In genomic region chr5:141968914-141969608, GRCh38 we compare ENCODE assay signal across 8 cellular contexts. TPM values are rescaled to one million over a fixed set of nuclear protein-coding genes. Genes with fewer than 3 reads are reported as not detected.
DNase-seq lines count a peak whose midpoint lies in the region; ATAC-seq and TF ChIP-seq lines count a peak whose summit lies in the region.

Gene RNF14 (plus strand): TSS chr5:141969105. CDS start chr5:141973589, 4,484 bp downstream.

- ATAC-seq in GM18868 (IDR thresholded peaks at IDR 0.05; ENCODE audit: unreplicated experiment), result peak; percentile 93
- ATAC-seq in HG03108 (IDR thresholded peaks at IDR 0.05; ENCODE audit: unreplicated experiment), result peak; percentile 90
- peak; percentile 96 for ATAC-seq in WTC11

- peak within 1 kb of the TSS; percentile 80 for H3K4me3 Mint-ChIP-seq in WTC11

- peaks cover 13% of the 10 kb centered on the region for H3K36me3 Mint-ChIP-seq in WTC11

- no peaks in the 10 kb centered on the region for H3K9me3 Mint-ChIP-seq in WTC11

- TF ChIP-seq CTCF in WTC11 (IDR thresholded peaks at IDR 0.05) (peak; percentile 98), cardiac fibroblast (IDR thresholded peaks at IDR 0.05; ENCODE audit: low read depth, low read length) (peak; percentile 65)

- H3K27me3 Mint-ChIP-seq in WTC11 (ENCODE audit: low read depth), result no peaks in the 10 kb centered on the region

- DNase-seq in AG08396 (ENCODE audit: low spot score) (peak; percentile 97), NCI-H2196 treated with DMSO at 0.1 percent for 48 hours (lab: John Stamatoyannopoulos, UW; ENCODE audit: unreplicated experiment) (peak; percentile 84), WTC11 (ENCODE audit: low spot score) (peak; percentile 95), cardiac fibroblast (ENCODE audit: low read depth in 2 of 2) (peak; percentile 94 to 96), islet precursor cell (peak; percentile 96)
- DNase-seq in stimulated activated CD4-positive, alpha-beta T cell treated with anti-CD3 and anti-CD28 coated beads, Interleukin-12 subunit alpha, Interleukin-12 subunit beta, amount 100 ng/mL, for 48 hours (ENCODE audit: low read depth in 2 of 3, low spot score in 1 of 3), result peak; percentile 88 to 93 (median 90)

- POLR2A ChIA-PET in WTC11 (lab: Charles Lee), result interaction anchor here (1.0 to 1.7 kb wide), 10 partner anchors 8 to 288 kb away, joined by 3 to 8 read pairs (median 4); partner anchors contain the start of genes DELE1, GNPDA1 and PCDH1

- H3K4me3 ChIP-seq in cardiac fibroblast (replicated peaks in 1 of 2; ENCODE audit: low read depth in 2 of 2, low read length in 2 of 2), result peak within 1 kb of the TSS; percentile 83 to 91

- CTCF ChIA-PET in WTC11 (lab: Charles Lee), result interaction anchor here (0.6 to 4.7 kb wide), 72 partner anchors 9 to 686 kb away, joined by 3 to 76 read pairs (median 4); partner anchors contain the start of genes ARAP3, DELE1, DIAPH1 and FCHSD1

- peak within 1 kb of the TSS; percentile 92 for H3K27ac Mint-ChIP-seq in WTC11

- peaks cover 19% of the 10 kb centered on the region for H3K4me1 Mint-ChIP-seq in WTC11

TF ChIP-seq in WTC11, 78 proteins besides CTCF, POLR2A, EP300 and RAD21 (continues in another document):
- TF ChIP-seq FOXJ3 (CRISPR knock-in tag; IDR thresholded peaks at IDR 0.05; ENCODE audit: borderline replicate concordance) (no peak), ATF3 (CRISPR knock-in tag; conservative IDR thresholded peaks at IDR 0.05) (no peak), PRRX2 (CRISPR knock-in tag; IDR thresholded peaks at IDR 0.05) (0 out of 2 replicates have a peak, but pooled peaks have one; percentile 56), ZNF425 (CRISPR knock-in tag; conservative IDR thresholded peaks at IDR 0.05) (no peak), TP53 (CRISPR knock-in tag; IDR thresholded peaks at IDR 0.05) (no peak), GTF2I (CRISPR knock-in tag; conservative IDR thresholded peaks at IDR 0.05) (no peak), GRHL2 (CRISPR knock-in tag; IDR thresholded peaks at IDR 0.05; ENCODE audit: insufficient replicate concordance, severe bottlenecking) (no peak), USF1 (CRISPR knock-in tag; IDR thresholded peaks at IDR 0.05) (peak; percentile 64; the same call in 1 of the 2 replicates), IRF1 (CRISPR knock-in tag; IDR thresholded peaks at IDR 0.05) (no peak), ATF2 (CRISPR knock-in tag; IDR thresholded peaks at IDR 0.05; ENCODE audit: borderline replicate concordance, low read depth) (no peak), JAZF1 (CRISPR knock-in tag; IDR thresholded peaks at IDR 0.05) (no peak), MLX (CRISPR knock-in tag; IDR thresholded peaks at IDR 0.05) (no peak), NR2C2 (CRISPR knock-in tag; IDR thresholded peaks at IDR 0.05) (no peak), OVOL2 (CRISPR knock-in tag; IDR thresholded peaks at IDR 0.05; ENCODE audit: borderline replicate concordance) (no peak), NFYB (CRISPR knock-in tag; conservative IDR thresholded peaks at IDR 0.05; ENCODE audit: low read depth) (no peak), ZNF138 (CRISPR knock-in tag; conservative IDR thresholded peaks at IDR 0.05) (no peak), SP1 (CRISPR knock-in tag; conservative IDR thresholded peaks at IDR 0.05) (peak; percentile 73), PREB (CRISPR knock-in tag; IDR thresholded peaks at IDR 0.05; ENCODE audit: borderline replicate concordance) (no peak), ZBTB21 (CRISPR knock-in tag; IDR thresholded peaks at IDR 0.05; ENCODE audit: borderline replicate concordance) (no peak), KAT7 (CRISPR knock-in tag; IDR thresholded peaks at IDR 0.05; ENCODE audit: borderline replicate concordance) (0 out of 2 replicates have a peak, but pooled peaks have one; percentile 63), TCF7 (CRISPR knock-in tag; IDR thresholded peaks at IDR 0.05; ENCODE audit: low read depth) (no peak), ELF4 (CRISPR knock-in tag; IDR thresholded peaks at IDR 0.05; ENCODE audit: low read depth) (no peak), MAX (CRISPR knock-in tag; IDR thresholded peaks at IDR 0.05) (peak; percentile 67; the same call in 1 of the 2 replicates), ATF1 (CRISPR knock-in tag; IDR thresholded peaks at IDR 0.05) (no peak), ATF6 (CRISPR knock-in tag; IDR thresholded peaks at IDR 0.05) (no peak), TEAD4 (CRISPR knock-in tag; IDR thresholded peaks at IDR 0.05) (no peak)

RNA-seq across cellular contexts. Expression of gene RNF14, which starts in this region (rescaled TPM):
- total RNA-seq in WTC11 (2021), result 17.0 to 22.6 TPM (median 20.5 TPM) in 3 replicates

Comparison
In these comparisons a context has a peak if more than half of its experiments do, and no peak if none do; other contexts are left out.
1. Peak in every context shown above with its lines: DNase-seq, ATAC-seq and H3K4me3 ChIP-seq.